Comparison of ENCODE assay signal across 12 cellular contexts in the genomic region with DNA sequence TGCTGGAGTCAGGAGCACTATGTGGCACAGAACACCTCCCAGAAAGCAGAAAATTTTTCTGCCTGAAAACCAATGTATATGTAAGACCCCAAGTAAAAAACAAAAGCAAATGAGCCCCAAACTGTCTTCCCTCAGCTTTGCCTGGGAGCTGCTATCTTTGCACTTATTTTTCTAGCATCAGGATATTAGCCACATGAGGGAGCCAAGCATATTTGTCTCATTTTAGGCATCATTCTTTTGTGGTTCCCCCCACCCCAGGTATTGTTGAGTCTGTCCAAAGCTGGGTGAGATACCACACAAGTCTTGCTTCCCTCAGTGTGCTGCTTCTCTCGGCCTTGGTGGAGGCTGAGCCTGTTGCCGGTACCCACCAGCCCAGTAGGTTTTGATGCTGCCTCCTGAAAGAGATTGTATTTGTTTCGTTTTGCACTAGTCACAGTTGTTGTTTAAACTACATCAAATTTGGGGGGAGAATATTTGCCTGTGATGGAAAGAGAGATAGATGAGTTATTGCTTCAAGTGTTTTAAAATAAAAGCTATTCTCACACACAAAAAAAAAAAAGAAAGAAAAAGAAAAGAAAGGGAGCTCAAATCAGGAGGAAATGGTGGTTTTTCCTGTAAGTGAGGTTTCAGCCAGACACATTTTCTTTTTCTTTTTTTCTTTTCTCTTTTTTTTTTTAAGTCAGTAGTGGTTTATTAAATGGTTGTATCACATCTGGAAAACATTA. TPM values are rescaled to one million over a fixed set of nuclear protein-coding genes. Genes with fewer than 3 reads are reported as not detected.
DNase-seq lines count a peak whose midpoint lies in the region; ATAC-seq, FAIRE-seq and TF ChIP-seq lines count a peak whose summit lies in the region.
"Had no signal": no experiment of that assay in that cellular context is flagged by ENCODE, and none has a peak within 500 bp of the region (broad histone marks: within the 10 kb centered on the region; RNA-seq: fewer than 3 reads in every experiment).

No MANE protein-coding gene starts in this region.

- H3K27ac ChIP-seq in tibial nerve: no peak overlapping the region
- H3K27ac ChIP-seq: A549 had no signal

- H3K27ac Mint-ChIP-seq in activated CD4-positive, alpha-beta T cell treated with anti-CD3 and anti-CD28 coated beads for 36 hours: peak overlapping the region; percentile 92
- H3K27ac Mint-ChIP-seq in Calu3 (ENCODE audit: unreplicated experiment): no peak overlapping the region
- H3K27ac Mint-ChIP-seq: stimulated activated memory B cell treated with anti-CD40 and anti-IgM and Interleukin-4, amounts not matched to agents 10 μg/mL and 1 μg/mL and 100 μg/mL, for 72 hours had no signal

- H3K27me3 Mint-ChIP-seq in activated CD4-positive, alpha-beta T cell treated with anti-CD3 and anti-CD28 coated beads for 36 hours: no peaks in the 10 kb centered on the region
- H3K27me3 Mint-ChIP-seq in Calu3 (ENCODE audit: unreplicated experiment): peaks cover 13% of the 10 kb centered on the region
- H3K27me3 Mint-ChIP-seq: stimulated activated memory B cell treated with anti-CD40 and anti-IgM and Interleukin-4, amounts not matched to agents 10 μg/mL and 1 μg/mL and 100 μg/mL, for 72 hours had no signal

- 39 to 66% methylated on average over 3 of the region's 3 CpGs for WGBS in tibial nerve, 2 donors

- H3K36me3 ChIP-seq in tibial nerve: no peaks in the 10 kb centered on the region

- TF ChIP-seq EP300 in tibial nerve (IDR thresholded peaks at IDR 0.05): no peak

- no peaks in the 10 kb centered on the region for H3K9me3 Mint-ChIP-seq in activated CD4-positive, alpha-beta T cell treated with anti-CD3 and anti-CD28 coated beads for 36 hours (ENCODE audit: low read depth)
- H3K9me3 Mint-ChIP-seq in Calu3 (ENCODE audit: low read depth, unreplicated experiment): no peaks in the 10 kb centered on the region
- H3K9me3 Mint-ChIP-seq: stimulated activated memory B cell treated with anti-CD40 and anti-IgM and Interleukin-4, amounts not matched to agents 10 μg/mL and 1 μg/mL and 100 μg/mL, for 72 hours had no signal

- no peak overlapping the region for H3K4me3 ChIP-seq in tibial nerve
- H3K4me3 ChIP-seq: A549 had no signal

- FAIRE-seq in islet of Langerhans (lab: Jason Lieb, UNC): peak; percentile 72
- FAIRE-seq: A549 had no signal

- CTCF ChIA-PET in activated CD4-positive, alpha-beta T cell treated with anti-CD3 and anti-CD28 coated beads for 36 hours (lab: Charles Lee): interaction anchor here (0.5 to 1.7 kb wide), 5 partner anchors 9 to 114 kb away, joined by 3 to 5 read pairs (median 3); no protein-coding TSS in a partner anchor
- CTCF ChIA-PET in Calu3 (lab: Charles Lee): no interaction called here

- H3K9me3 ChIP-seq in tibial nerve: no peaks in the 10 kb centered on the region
- H3K9me3 ChIP-seq: A549 had no signal

- no peaks in the 10 kb centered on the region for H3K36me3 Mint-ChIP-seq in activated CD4-positive, alpha-beta T cell treated with anti-CD3 and anti-CD28 coated beads for 36 hours (ENCODE audit: low read depth)
- H3K36me3 Mint-ChIP-seq in Calu3 (ENCODE audit: insufficient read depth, unreplicated experiment): no peaks in the 10 kb centered on the region
- H3K36me3 Mint-ChIP-seq: stimulated activated memory B cell treated with anti-CD40 and anti-IgM and Interleukin-4, amounts not matched to agents 10 μg/mL and 1 μg/mL and 100 μg/mL, for 72 hours had no signal

- POLR2A ChIA-PET in activated CD4-positive, alpha-beta T cell treated with anti-CD3 and anti-CD28 coated beads for 36 hours (lab: Charles Lee): no interaction called here

- intact Hi-C loops in activated CD4-positive, alpha-beta T cell treated with anti-CD3 and anti-CD28 coated beads for 36 hours (cut with DNase I, micrococcal nuclease): no loop called here
- intact Hi-C loops in Calu3 (cut with micrococcal nuclease; ENCODE audit: unreplicated experiment): no loop called here

- H3K4me1 Mint-ChIP-seq in activated CD4-positive, alpha-beta T cell treated with anti-CD3 and anti-CD28 coated beads for 36 hours: peaks cover 37% of the 10 kb centered on the region
- no peaks in the 10 kb centered on the region for H3K4me1 Mint-ChIP-seq in Calu3 (ENCODE audit: low read depth, unreplicated experiment)

- no peaks in the 10 kb centered on the region for H3K4me1 ChIP-seq in tibial nerve
- H3K4me1 ChIP-seq: A549 had no signal

- no TSS peak for BruUV-seq in Calu3 (replicated peaks; lab: Mats Ljungman, UMichigan)

- no peak for TF ChIP-seq CTCF in Calu3 (IDR thresholded peaks at IDR 0.05; ENCODE audit: unreplicated experiment)
- no peak for TF ChIP-seq CTCF in tibial nerve (IDR thresholded peaks at IDR 0.05)

- peak; percentile 80 for ATAC-seq in activated CD4-positive, alpha-beta T cell treated with anti-CD3 and anti-CD28 coated beads for 36 hours
- ATAC-seq in stimulated activated naive CD8-positive, alpha-beta T cell treated with anti-CD3 and anti-CD28 coated beads, Interleukin-15, Interleukin-2, amounts not matched to agents 100 U/mL and 50 U/mL, for 24 hours: peak; percentile 61
- ATAC-seq: A549; stimulated activated memory B cell treated with anti-CD40 and anti-IgM and Interleukin-4, amounts not matched to agents 10 μg/mL and 1 μg/mL and 100 μg/mL, for 72 hours had no signal

- peak overlapping the region; percentile 59 for H3K4me3 Mint-ChIP-seq in activated CD4-positive, alpha-beta T cell treated with anti-CD3 and anti-CD28 coated beads for 36 hours
- H3K4me3 Mint-ChIP-seq in Calu3 (ENCODE audit: low read depth, unreplicated experiment): no peak overlapping the region
- H3K4me3 Mint-ChIP-seq: stimulated activated memory B cell treated with anti-CD40 and anti-IgM and Interleukin-4, amounts not matched to agents 10 μg/mL and 1 μg/mL and 100 μg/mL, for 72 hours had no signal

- no peaks in the 10 kb centered on the region for H3K27me3 ChIP-seq in tibial nerve

- TF ChIP-seq POLR2A in tibial nerve (IDR thresholded peaks at IDR 0.05): no peak

- DNase-seq in activated CD4-positive, alpha-beta T cell treated with anti-CD3 and anti-CD28 coated beads for 36 hours: peak; percentile 58
- no peak for DNase-seq in activated CD4-positive, alpha-beta T cell treated with anti-CD3 and anti-CD28 coated beads for 1 hour
- DNase-seq in activated T-cell treated with anti-CD3 and anti-CD28 coated beads for 1 hour (ENCODE audit: low read depth): peak; percentile 1
- peak; percentile 29 for DNase-seq in stimulated activated naive CD8-positive, alpha-beta T cell treated with anti-CD3 and anti-CD28 coated beads, Interleukin-15, Interleukin-2, amounts not matched to agents 100 U/mL and 50 U/mL, for 24 hours
- DNase-seq in Calu3: no peak
- DNase-seq in tibial nerve (ENCODE audit: low spot score in 2 of 2): no peak
- DNase-seq in CD1c-positive myeloid dendritic cell (ENCODE audit: extremely low spot score): no peak
- DNase-seq: NCI-H1092 treated with DMSO at 0.1 percent for 48 hours, posterior cingulate gyrus had no signal

RNA-seq across cellular contexts. Expression of a gene that starts 58.3 kb away (rescaled TPM):
- 1 to 10 TPM; 1.7 to 2.0 TPM for total RNA-seq in activated CD4-positive, alpha-beta T cell treated with anti-CD3 and anti-CD28 coated beads for 36 hours
- 0.76 and 1.1 TPM in 2 replicates for total RNA-seq in Calu3 (2022)
- total RNA-seq in tibial nerve: 1 to 10 TPM in 3 of 4 donors, under 1 TPM in 1; 0.59 to 5.7 (median 1.5) TPM

Comparison
In these comparisons a context has a peak if more than half of its experiments do, and no peak if none do; other contexts are left out.
1. DNase-seq: peak in activated CD4-positive, alpha-beta T cell treated with anti-CD3 and anti-CD28 coated beads for 36 hours (single experiment), activated T-cell treated with anti-CD3 and anti-CD28 coated beads for 1 hour (single experiment) and stimulated activated naive CD8-positive, alpha-beta T cell treated with anti-CD3 and anti-CD28 coated beads, Interleukin-15, Interleukin-2, amounts not matched to agents 100 U/mL and 50 U/mL, for 24 hours (single experiment); none in activated CD4-positive, alpha-beta T cell treated with anti-CD3 and anti-CD28 coated beads for 1 hour (single experiment), Calu3 (single experiment), tibial nerve (0 of 2) and CD1c-positive myeloid dendritic cell (single experiment).